10 cellular contexts compared by ENCODE assay signal in the genomic region with DNA sequence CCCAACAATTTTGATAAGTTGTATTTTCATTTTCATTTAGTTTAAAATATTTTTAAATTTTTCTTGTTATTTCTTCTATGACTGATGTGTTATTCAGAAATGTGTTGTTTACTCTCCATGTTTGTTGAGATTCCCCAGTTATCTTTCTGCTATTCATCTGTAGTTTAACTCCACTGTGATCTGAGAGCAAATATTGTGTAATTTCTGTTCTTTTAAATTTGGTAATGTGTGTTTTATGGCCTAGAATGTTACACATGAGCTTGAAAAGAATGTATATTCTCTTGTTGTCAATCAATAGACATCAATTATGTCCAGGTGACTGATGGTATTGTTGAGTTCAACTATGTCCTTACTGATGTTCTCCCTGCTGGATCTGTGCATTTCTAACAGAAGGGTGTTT.
"Had no signal": no experiment of that assay in that cellular context is flagged by ENCODE, and none has a peak within 500 bp of the region (broad histone marks: within the 10 kb centered on the region; RNA-seq: fewer than 3 reads in every experiment).

No MANE protein-coding gene starts in this region.

- ATAC-seq: GM23338, HCT116 had no signal

- H3K4me1 ChIP-seq: HAP-1 had no signal

- H3K27ac ChIP-seq: GM23248 had no signal

- H3K4me3 ChIP-seq: GM23248, GM23338, HAP-1 had no signal

- H3K4me1 Mint-ChIP-seq: GM23338 had no signal

- H3K36me3 ChIP-seq: HAP-1 had no signal

- H2AFZ ChIP-seq: GM23248, GM23338 had no signal

- FAIRE-seq: H1 had no signal

- DNase-seq: GM23248, GOT3, H7, H9, HCEC 1CT, HFFc6 had no signal

- H3K27ac Mint-ChIP-seq: GM23338, H9, HFFc6 had no signal

- H3K4me2 ChIP-seq: GM23338 had no signal

- H3K4me3 Mint-ChIP-seq: GM23338, H9, HFFc6 had no signal

- H3K9me3 ChIP-seq: HAP-1 had no signal

- H3K9ac ChIP-seq: GM23248 had no signal
